ENCODE assay signal across 1 cellular context in genomic region chr6:101208152-101208551, GRCh38.
TF ChIP-seq lines count a peak whose summit lies in the region.

No MANE protein-coding gene starts in this region.

TF ChIP-seq in GM23338, 12 proteins besides CTCF, POLR2A, EP300 and RAD21 (continued from another document):
- TF ChIP-seq EZH2 (IDR thresholded peaks at IDR 0.05; ENCODE audit: low read depth, unreplicated experiment), result no peak
- TF ChIP-seq ETS1 (IDR thresholded peaks at IDR 0.05), result no peak
- no peak for TF ChIP-seq ZNF462 (CRISPR knock-in tag; IDR thresholded peaks at IDR 0.05)
- no peak for TF ChIP-seq JUNB (IDR thresholded peaks at IDR 0.05; ENCODE audit: unreplicated experiment)
- TF ChIP-seq POLR2AphosphoS5 (IDR thresholded peaks at IDR 0.05; ENCODE audit: low read depth), result no peak
- no peak for TF ChIP-seq CREB1 (CRISPR knock-in tag; IDR thresholded peaks at IDR 0.05; ENCODE audit: low read depth)
- no peak for TF ChIP-seq ZNF331 (CRISPR knock-in tag; IDR thresholded peaks at IDR 0.05; ENCODE audit: low read depth)
- no peak for TF ChIP-seq NANOG (IDR thresholded peaks at IDR 0.05; ENCODE audit: borderline replicate concordance)
- no peak for TF ChIP-seq ZNF114 (CRISPR knock-in tag; IDR thresholded peaks at IDR 0.05)
- no peak for TF ChIP-seq EZH2phosphoT487 (IDR thresholded peaks at IDR 0.05; ENCODE audit: unreplicated experiment)
